ENCODE assay signal across 19 cellular contexts in the genomic region with DNA sequence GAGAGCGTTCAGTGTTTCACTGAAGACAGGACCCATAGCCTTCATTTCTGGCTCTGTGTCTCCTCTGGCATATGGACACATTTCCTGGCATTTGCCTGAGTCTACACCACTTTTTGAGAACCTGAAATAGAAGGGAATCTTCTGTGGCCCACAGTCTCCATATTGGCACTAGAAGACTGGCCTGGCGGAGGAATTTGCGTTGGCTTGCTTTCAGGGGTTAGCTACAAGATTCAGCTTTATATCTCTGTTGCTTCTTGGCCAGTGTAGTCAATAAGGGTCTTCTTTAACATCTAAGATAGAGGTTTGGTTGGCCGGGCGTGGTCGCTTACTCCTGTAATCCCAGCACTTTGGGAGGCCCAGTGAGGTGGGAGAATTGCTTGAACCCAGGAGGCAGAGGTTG. TPM values are rescaled to one million over a fixed set of nuclear protein-coding genes. Genes with fewer than 3 reads are reported as not detected.
DNase-seq lines count a peak whose midpoint lies in the region; ATAC-seq and TF ChIP-seq lines count a peak whose summit lies in the region.
"Had no signal": no experiment of that assay in that cellular context is flagged by ENCODE, and none has a peak within 500 bp of the region (broad histone marks: within the 10 kb centered on the region; RNA-seq: fewer than 3 reads in every experiment).

No MANE protein-coding gene starts in this region.

- TF ChIP-seq CTCF in esophagus muscularis mucosa (IDR thresholded peaks at IDR 0.05) (no peak), spleen (IDR thresholded peaks at IDR 0.05 in 8 of 11, conservative IDR thresholded peaks at IDR 0.05 in 3 of 11) (no peak)

- ATAC-seq in activated T-cell treated with anti-CD3 and anti-CD28 coated beads, Interleukin-2, amount 50 U/mL, for 4 hours, result no peak
- ATAC-seq in GM21717 (IDR thresholded peaks at IDR 0.05; ENCODE audit: unreplicated experiment) (no peak), GM18520 (IDR thresholded peaks at IDR 0.05; ENCODE audit: unreplicated experiment) (no peak), GM18502 (IDR thresholded peaks at IDR 0.05; ENCODE audit: poor library complexity, unreplicated experiment) (no peak)
- ATAC-seq: Right ventricle myocardium inferior had no signal

- no peaks in the 10 kb centered on the region for H3K9me3 Mint-ChIP-seq in activated T-cell treated with anti-CD3 and anti-CD28 coated beads, Interleukin-2, amount 50 U/mL, for 4 hours

- H3K4me1 ChIP-seq in esophagus muscularis mucosa (peaks cover 0 to 6% (median 0%) of the 10 kb centered on the region in 4 donors), spleen (peaks cover 0 to 6% (median 1%) of the 10 kb centered on the region in 6 donors)
- H3K4me1 ChIP-seq: HAP-1 had no signal

- TF ChIP-seq POLR2A in esophagus muscularis mucosa (IDR thresholded peaks at IDR 0.05; ENCODE audit: low read depth) (no peak), spleen (IDR thresholded peaks at IDR 0.05) (no peak)

- in situ Hi-C loops in G401 (cut with HindIII; ENCODE audit: low sequenced_read_pairs), result no loop called here

- TF ChIP-seq EP300 in esophagus muscularis mucosa (IDR thresholded peaks at IDR 0.05), result no peak

- no peaks in the 10 kb centered on the region for H3K27me3 Mint-ChIP-seq in activated T-cell treated with anti-CD3 and anti-CD28 coated beads, Interleukin-2, amount 50 U/mL, for 4 hours (ENCODE audit: low read depth)

- intact Hi-C loops in esophagus muscularis mucosa (cut with DNase I), result loop anchor here (10.0 kb wide), 1 partner anchor 94 kb away; a partner anchor contains a TSS
- intact Hi-C loops in spleen (cut with DNase I; ENCODE audit: low total_unique reads), result no loop called here

- H3K9me3 ChIP-seq in esophagus muscularis mucosa (no peaks in the 10 kb centered on the region), spleen (no peaks in the 10 kb centered on the region)
- H3K9me3 ChIP-seq: HAP-1, MG63 had no signal

- WGBS in esophagus muscularis mucosa, result 100% methylated on average over 6 of the region's 6 CpGs
- WGBS in spleen, 5 donors, result 95 to 99% (median 97%) methylated on average over 6 of the region's 6 CpGs

- H3K27ac ChIP-seq in esophagus muscularis mucosa (replicated peaks in 1 of 4) (no peak overlapping the region), spleen (no peak overlapping the region)

- peaks cover 33% of the 10 kb centered on the region for H3K36me3 Mint-ChIP-seq in activated T-cell treated with anti-CD3 and anti-CD28 coated beads, Interleukin-2, amount 50 U/mL, for 4 hours (ENCODE audit: insufficient read depth)

- H3K36me3 ChIP-seq in esophagus muscularis mucosa (peaks cover 57 to 72% (median 70%) of the 10 kb centered on the region in 4 donors), spleen (peaks cover 29 to 73% (median 71%) of the 10 kb centered on the region in 6 donors)

- peaks cover 3% of the 10 kb centered on the region for H3K4me1 Mint-ChIP-seq in activated T-cell treated with anti-CD3 and anti-CD28 coated beads, Interleukin-2, amount 50 U/mL, for 4 hours (ENCODE audit: low read depth)

- H3K4me3 Mint-ChIP-seq in activated T-cell treated with anti-CD3 and anti-CD28 coated beads, Interleukin-2, amount 50 U/mL, for 4 hours, result no peak overlapping the region

- H3K4me3 ChIP-seq in esophagus muscularis mucosa (no peak overlapping the region), spleen (no peak overlapping the region)
- H3K4me3 ChIP-seq: HAP-1, MG63, PC-9 had no signal

- H3K27me3 ChIP-seq in esophagus muscularis mucosa (no peaks in the 10 kb centered on the region), spleen (replicated peaks in 1 of 7) (no peaks in the 10 kb centered on the region)
- H3K27me3 ChIP-seq: MG63 had no signal

- DNase-seq in activated T-cell treated with anti-CD3 and anti-CD28 coated beads, Interleukin-2, amount 50 U/mL, for 1 hour, result peak; percentile 16
- no peak for DNase-seq in activated T-cell treated with anti-CD3 and anti-CD28 coated beads, Interleukin-2, amount 50 U/mL, for 4 hours
- DNase-seq in G401 (ENCODE audit: low spot score) (peak; percentile 52), esophagus muscularis mucosa (ENCODE audit: extremely low spot score) (peak; percentile 92), spleen (peak; percentile 64)
- DNase-seq: 8988T, DMS79, GDM1, MG63, NCI-H1105 treated with DMSO at 0.1 percent for 48 hours, NCI-H1930, NCI-H2171, NCI-H774 had no signal

RNA-seq across cellular contexts. Expression of a gene that starts 12.8 kb away (rescaled TPM):
- under 1 TPM in 2 of 3 donors, not detected in 1; 0.38 to 0.53 TPM for total RNA-seq in activated T-cell treated with anti-CD3 and anti-CD28 coated beads, Interleukin-2, amount 50 U/mL, for 4 hours
- not detected in 2 replicates for total RNA-seq in G401 (2014; rRNA removed; shearing (Covaris generic))
- total RNA-seq in esophagus muscularis mucosa, result under 1 TPM in 1 of 4 donors, not detected in 3; 0.58 TPM
- total RNA-seq in spleen, result 1 to 10 TPM in 1 of 7 donors, under 1 TPM in 4, not detected in 2; 0.28 to 1.2 (median 0.60) TPM
- polyA plus RNA-seq in spleen, result under 1 TPM; 0.09 to 0.42 (median 0.11) TPM
- total RNA-seq: Right ventricle myocardium inferior had no signal

RNA-seq across cellular contexts. Expression of a gene that starts 46.7 kb away (rescaled TPM):
- 10 to 100 TPM; 15.9 to 34.6 (median 20.9) TPM for total RNA-seq in activated T-cell treated with anti-CD3 and anti-CD28 coated beads, Interleukin-2, amount 50 U/mL, for 4 hours
- total RNA-seq in G401 (2014; rRNA removed; shearing (Covaris generic)), result 6.6 and 14.9 TPM in 2 replicates
- 10 to 100 TPM; 19.1 to 31.8 (median 27.4) TPM for total RNA-seq in esophagus muscularis mucosa
- 10 to 100 TPM; 25.3 to 48.4 (median 33.5) TPM for total RNA-seq in spleen
- polyA plus RNA-seq in spleen, result 1 to 10 TPM; 4.6 to 9.4 (median 6.4) TPM
